In the genomic region with DNA sequence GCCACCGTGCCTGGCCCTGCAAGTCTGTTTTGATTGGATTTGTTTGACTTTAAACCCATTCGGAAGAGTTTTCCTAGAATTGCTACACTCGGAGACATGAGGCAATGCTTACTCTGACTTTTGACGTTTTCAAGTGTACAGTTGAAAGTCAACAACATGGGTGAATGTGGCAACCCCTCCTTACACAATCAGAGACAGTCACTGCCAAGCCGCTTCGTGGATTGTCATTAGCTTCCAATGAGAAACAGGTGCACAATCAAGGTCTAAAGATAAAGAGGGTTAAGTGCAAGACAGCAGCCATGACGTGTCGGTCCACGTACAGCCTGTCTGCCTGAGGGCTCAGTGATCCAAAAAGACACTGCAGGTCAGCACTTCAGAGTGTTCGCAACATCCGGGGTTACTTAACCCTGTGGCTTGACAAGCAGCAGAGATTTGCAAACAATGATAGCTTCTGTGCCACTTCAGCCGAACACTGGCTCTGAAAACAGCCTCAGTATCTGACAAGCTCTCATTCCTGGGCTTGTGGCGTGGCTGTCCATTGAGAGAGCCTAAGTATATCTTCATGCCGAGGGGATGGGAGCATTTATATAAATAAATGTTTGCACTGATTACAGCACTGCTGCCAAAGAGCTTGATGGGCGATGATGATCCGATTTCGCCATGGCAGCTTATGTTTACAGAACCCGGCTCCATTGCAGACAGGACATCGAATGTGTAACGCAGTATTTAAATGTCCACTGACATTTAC, we compare ENCODE assay signal across 11 cellular contexts.
DNase-seq lines count a peak whose midpoint lies in the region; ATAC-seq, FAIRE-seq and TF ChIP-seq lines count a peak whose summit lies in the region.
"Had no signal": no experiment of that assay in that cellular context is flagged by ENCODE, and none has a peak within 500 bp of the region (broad histone marks: within the 10 kb centered on the region; RNA-seq: fewer than 3 reads in every experiment).

No MANE protein-coding gene starts in this region.

- H3K4me1 Mint-ChIP-seq in endodermal cell: peaks cover 12% of the 10 kb centered on the region

- no peak for TF ChIP-seq POLR2A in sigmoid colon (IDR thresholded peaks at IDR 0.05)

- peak overlapping the region; percentile 49 for H3K27ac Mint-ChIP-seq in endodermal cell

- peak overlapping the region; percentile 12 for H3K27ac ChIP-seq in endodermal cell (ENCODE audit: low read depth, low read length)
- H3K27ac ChIP-seq in left lung: peak overlapping the region; percentile 53 to 92
- peak overlapping the region in 1 of 2 donors; percentile 15 for H3K27ac ChIP-seq in small intestine (ENCODE audit: low read depth in 1 of 2, low read length in 1 of 2)
- H3K27ac ChIP-seq in sigmoid colon: no peak overlapping the region

- peak overlapping the region; percentile 8 for H3K9ac ChIP-seq in endodermal cell (ENCODE audit: extremely low read depth, low read length, poor library complexity, severe bottlenecking)

- intact Hi-C loops in left lung (cut with DNase I): no loop called here
- intact Hi-C loops in sigmoid colon (cut with DNase I): loop anchor here (5.0 to 10.0 kb wide), 4 partner anchors 287 to 1494 kb away; partner anchors contain the start of genes AKAP17A and CD99

- H3K9me3 Mint-ChIP-seq in endodermal cell: peaks cover 8% of the 10 kb centered on the region

- no peak for TF ChIP-seq EP300 in sigmoid colon (IDR thresholded peaks at IDR 0.05)

- peaks cover 8% of the 10 kb centered on the region for H3K36me3 Mint-ChIP-seq in endodermal cell (ENCODE audit: low read depth)

- peak; percentile 84 for ATAC-seq in left lung

- peaks cover 1% of the 10 kb centered on the region for H3K9me3 ChIP-seq in endodermal cell (ENCODE audit: control insufficient read depth, low read length)
- peaks cover 0 to 2% of the 10 kb centered on the region in 2 donors for H3K9me3 ChIP-seq in left lung
- H3K9me3 ChIP-seq in small intestine (ENCODE audit: control insufficient read depth, low read depth): no peaks in the 10 kb centered on the region
- no peaks in the 10 kb centered on the region for H3K9me3 ChIP-seq in sigmoid colon

- WGBS in endodermal cell (ENCODE audit: insufficient coverage in 1 of 2, insufficient read length in 1 of 2), 2 experiments: 91 to 93% methylated on average over 18 to 20 of the region's 20 CpGs
- WGBS in small intestine, 3 donors: 52 to 65% (median 58%) methylated on average over 20 of the region's 20 CpGs
- 69 to 79% methylated on average over 20 of the region's 20 CpGs for WGBS in sigmoid colon, 2 donors

- H3K36me3 ChIP-seq in endodermal cell (ENCODE audit: control insufficient read depth, insufficient read depth, low read length) (no peaks in the 10 kb centered on the region), left lung (no peaks in the 10 kb centered on the region), small intestine (ENCODE audit: control insufficient read depth in 2 of 2, insufficient read depth in 2 of 2, low read length in 2 of 2) (no peaks in the 10 kb centered on the region), sigmoid colon (no peaks in the 10 kb centered on the region)

- no peaks in the 10 kb centered on the region for H3K27me3 ChIP-seq in endodermal cell (ENCODE audit: control insufficient read depth, insufficient read depth, low read length, poor library complexity, severe bottlenecking)
- H3K27me3 ChIP-seq in left lung: no peaks in the 10 kb centered on the region
- H3K27me3 ChIP-seq in small intestine (ENCODE audit: control insufficient read depth in 2 of 2, insufficient read depth in 2 of 2, low read length in 2 of 2): no peaks in the 10 kb centered on the region
- H3K27me3 ChIP-seq in sigmoid colon: no peaks in the 10 kb centered on the region

- no peak for TF ChIP-seq CTCF in endodermal cell (conservative IDR thresholded peaks at IDR 0.05)
- no peak for TF ChIP-seq CTCF in left lung (IDR thresholded peaks at IDR 0.05)
- no peak for TF ChIP-seq CTCF in sigmoid colon (IDR thresholded peaks at IDR 0.05)

- H3K27me3 Mint-ChIP-seq in endodermal cell (ENCODE audit: insufficient read depth): no peaks in the 10 kb centered on the region

- peak; percentile 62 for DNase-seq in H4 (ENCODE audit: low spot score)
- no peak for DNase-seq in endodermal cell
- peak in 1 of 2 donors; percentile 73 for DNase-seq in left lung
- DNase-seq in small intestine: peak; percentile 31
- no peak for DNase-seq in sigmoid colon
- DNase-seq in amygdala (lab: John Stamatoyannopoulos, UW): no peak
- DNase-seq in NCI-H2029 treated with DMSO at 0.1 percent for 48 hours (lab: John Stamatoyannopoulos, UW): no peak
- no peak for DNase-seq in cerebellar cortex (ENCODE audit: low spot score)
- DNase-seq: DND-41, NCI-H187 treated with DMSO at 0.1 percent for 48 hours had no signal

- H3K4me3 Mint-ChIP-seq in endodermal cell: no peak overlapping the region

- H3K4me1 ChIP-seq in endodermal cell (ENCODE audit: control insufficient read depth, insufficient read depth, low read length): peaks cover 3% of the 10 kb centered on the region
- H3K4me1 ChIP-seq in left lung: peaks cover 0 to 17% of the 10 kb centered on the region in 2 donors
- H3K4me1 ChIP-seq in small intestine (ENCODE audit: control insufficient read depth in 2 of 2, insufficient read depth in 1 of 2, low read depth in 1 of 2, low read length in 1 of 2): no peaks in the 10 kb centered on the region
- H3K4me1 ChIP-seq in sigmoid colon: peaks cover 0 to 13% (median 9%) of the 10 kb centered on the region in 4 donors

- FAIRE-seq in small intestine (lab: Jason Lieb, UNC): no peak
- FAIRE-seq: astrocyte had no signal

- H3K4me3 ChIP-seq in endodermal cell (ENCODE audit: low read length) (no peak overlapping the region), left lung (no peak overlapping the region), small intestine (ENCODE audit: low read depth in 1 of 2, low read length in 2 of 2) (no peak overlapping the region), sigmoid colon (no peak overlapping the region)

Comparison
In these comparisons a context has a peak if more than half of its experiments do, and no peak if none do; other contexts are left out.
1. DNase-seq: peak in H4 (single experiment) and small intestine (single experiment); none in endodermal cell (single experiment), sigmoid colon (single experiment), amygdala (0 of 56), NCI-H2029 treated with DMSO at 0.1 percent for 48 hours (single experiment) and cerebellar cortex (single experiment).
2. H3K27ac ChIP-seq: peak in endodermal cell (single experiment) and left lung (2 of 2); none in sigmoid colon (0 of 4).